ENCODE assay signal across 12 cellular contexts in genomic region chr17:13599808-13600398, GRCh38. TPM values are rescaled to one million over a fixed set of nuclear protein-coding genes. Genes with fewer than 3 reads are reported as not detected.
DNase-seq lines count a peak whose midpoint lies in the region; ATAC-seq and TF ChIP-seq lines count a peak whose summit lies in the region.
"Had no signal": no experiment of that assay in that cellular context is flagged by ENCODE, and none has a peak within 500 bp of the region (broad histone marks: within the 10 kb centered on the region; RNA-seq: fewer than 3 reads in every experiment).

No MANE protein-coding gene starts in this region.

- POLR2A ChIA-PET in CD8-positive, alpha-beta T cell (lab: Charles Lee) = no interaction called here
- POLR2A ChIA-PET in PC-3 (lab: Charles Lee; ENCODE audit: unreplicated experiment) = no interaction called here

- no peak overlapping the region for H2BK15ac ChIP-seq in neuronal stem cell (ENCODE audit: low read length)

- H2BK5ac ChIP-seq in neuronal stem cell (ENCODE audit: low read length) = no peak overlapping the region

- no peak overlapping the region for H2AK5ac ChIP-seq in neuronal stem cell (ENCODE audit: low read depth, low read length)

- H2AFZ ChIP-seq in PC-3 (ENCODE audit: low read length) = no peak overlapping the region
- H2AFZ ChIP-seq in neuronal stem cell (ENCODE audit: low read length) = peak overlapping the region; percentile 55

- no peaks in the 10 kb centered on the region for H3K9me2 ChIP-seq in PC-3 (replicated peaks; ENCODE audit: low read length)

- no peak for ATAC-seq in CD8-positive, alpha-beta T cell
- ATAC-seq in PC-3 = no peak
- ATAC-seq in HG03342 (IDR thresholded peaks at IDR 0.05; ENCODE audit: unreplicated experiment) = no peak

- peaks cover 48% of the 10 kb centered on the region for H3K27me3 Mint-ChIP-seq in CD8-positive, alpha-beta T cell (ENCODE audit: low read depth)

- H3K79me2 ChIP-seq in PC-3 (ENCODE audit: low read length) = peaks cover 69% of the 10 kb centered on the region

- no peaks in the 10 kb centered on the region for H3K36me3 Mint-ChIP-seq in CD8-positive, alpha-beta T cell
- H3K36me3 Mint-ChIP-seq: activated naive CD8-positive, alpha-beta T cell treated with anti-CD3 and anti-CD28 coated beads for 36 hours had no signal

- no peak for TF ChIP-seq CTCF in CD8-positive, alpha-beta T cell (IDR thresholded peaks at IDR 0.05)
- TF ChIP-seq CTCF in PC-3 (conservative IDR thresholded peaks at IDR 0.05; ENCODE audit: low read depth, low read length) = no peak
- no peak for TF ChIP-seq CTCF in esophagus squamous epithelium (IDR thresholded peaks at IDR 0.05)

- no peaks in the 10 kb centered on the region for H3K36me3 ChIP-seq in CD8-positive, alpha-beta T cell (ENCODE audit: insufficient read depth, low read length)
- H3K36me3 ChIP-seq in PC-3 (ENCODE audit: low read depth, low read length) (no peaks in the 10 kb centered on the region), esophagus squamous epithelium (no peaks in the 10 kb centered on the region), neuronal stem cell (replicated peaks in 1 of 2; ENCODE audit: control insufficient read depth in 2 of 2, insufficient read depth in 2 of 2, low read length in 2 of 2) (peaks cover 0 to 30% of the 10 kb centered on the region in 2 donors)
- H3K36me3 ChIP-seq: neutrophil had no signal

- no peak overlapping the region for H3K27ac ChIP-seq in CD8-positive, alpha-beta T cell (ENCODE audit: low read depth, low read length)
- H3K27ac ChIP-seq in PC-3 (ENCODE audit: low read length) (no peak overlapping the region), esophagus squamous epithelium (peak overlapping the region in 3 of 4 donors; percentile 16 to 73 (median 71)), neuronal stem cell (replicated peaks; ENCODE audit: low read length) (no peak overlapping the region)
- H3K27ac ChIP-seq: neutrophil had no signal

- CTCF ChIA-PET in CD8-positive, alpha-beta T cell (lab: Charles Lee) = interaction anchor here (1.0 to 1.6 kb wide), 3 partner anchors 11 to 1327 kb away, joined by 3 to 7 read pairs (median 4); partner anchors contain the start of gene HS3ST3B1
- CTCF ChIA-PET in PC-3 (lab: Charles Lee) = no interaction called here

- H3K4me3 Mint-ChIP-seq in CD8-positive, alpha-beta T cell = peak overlapping the region; percentile 4
- H3K4me3 Mint-ChIP-seq: activated naive CD8-positive, alpha-beta T cell treated with anti-CD3 and anti-CD28 coated beads for 36 hours had no signal

- H3K9me3 Mint-ChIP-seq in CD8-positive, alpha-beta T cell = no peaks in the 10 kb centered on the region
- H3K9me3 Mint-ChIP-seq: activated naive CD8-positive, alpha-beta T cell treated with anti-CD3 and anti-CD28 coated beads for 36 hours had no signal

- no peak overlapping the region for H3K14ac ChIP-seq in neuronal stem cell (ENCODE audit: low read length)

- intact Hi-C loops in CD8-positive, alpha-beta T cell (cut with DNase I, micrococcal nuclease) = loop anchor here in 1 of 2 experiments (5.0 to 10.0 kb wide), 3 partner anchors 827 to 1572 kb away; no protein-coding TSS in a partner anchor
- intact Hi-C loops in PC-3 (cut with micrococcal nuclease) = loop anchor here (10.0 kb wide), 1 partner anchor 465 kb away; the partner anchor contains the start of gene COX10
- intact Hi-C loops in esophagus squamous epithelium (cut with DNase I) = loop anchor here (5.0 to 10.0 kb wide), 2 partner anchors 702 to 1325 kb away; partner anchors contain the start of gene HS3ST3B1

- no peak overlapping the region for H3K18ac ChIP-seq in neuronal stem cell (ENCODE audit: low read length)

- H2BK120ac ChIP-seq in neuronal stem cell (ENCODE audit: low read depth, low read length) = no peak overlapping the region

- H3K4me1 ChIP-seq in CD8-positive, alpha-beta T cell (ENCODE audit: insufficient read depth, low read length) = peaks cover 3% of the 10 kb centered on the region
- H3K4me1 ChIP-seq in PC-3 (ENCODE audit: insufficient read depth, low read length) (peaks cover 18% of the 10 kb centered on the region; the same call in 1 of the 2 replicates), esophagus squamous epithelium (peaks cover 0 to 48% (median 9%) of the 10 kb centered on the region in 3 donors), neuronal stem cell (ENCODE audit: control insufficient read depth in 2 of 2, insufficient read depth in 1 of 2, low read depth in 1 of 2, low read length in 2 of 2) (peaks cover 2 to 17% of the 10 kb centered on the region in 2 donors)

- BruUV-seq in PC-3 (replicated peaks; lab: Mats Ljungman, UMichigan) = no TSS peak

- H3K4me1 Mint-ChIP-seq in CD8-positive, alpha-beta T cell (ENCODE audit: low read depth) = peaks cover 9% of the 10 kb centered on the region

- no peaks in the 10 kb centered on the region for H3K9me3 ChIP-seq in CD8-positive, alpha-beta T cell (ENCODE audit: low read length)
- H3K9me3 ChIP-seq in PC-3 (ENCODE audit: low read length) (no peaks in the 10 kb centered on the region), esophagus squamous epithelium (no peaks in the 10 kb centered on the region), neuronal stem cell (replicated peaks in 1 of 2; ENCODE audit: control insufficient read depth in 2 of 2, insufficient read depth in 1 of 2, low read depth in 1 of 2, low read length in 2 of 2) (peaks cover 0 to 2% of the 10 kb centered on the region in 2 donors)
- H3K9me3 ChIP-seq: neutrophil had no signal

- peaks cover 7% of the 10 kb centered on the region for H3K27me3 ChIP-seq in CD8-positive, alpha-beta T cell (ENCODE audit: insufficient read depth, low read length)
- peaks cover 15% of the 10 kb centered on the region for H3K27me3 ChIP-seq in PC-3 (ENCODE audit: low read length)
- H3K27me3 ChIP-seq in esophagus squamous epithelium = peaks cover 0 to 82% (median 0%) of the 10 kb centered on the region in 4 donors
- H3K27me3 ChIP-seq in neuronal stem cell (ENCODE audit: control insufficient read depth in 3 of 3, insufficient read depth in 3 of 3, low read depth in 1 of 3, low read length in 3 of 3) = peaks cover 0 to 8% (median 0%) of the 10 kb centered on the region in 3 experiments

- H3K4me3 ChIP-seq in CD8-positive, alpha-beta T cell (ENCODE audit: low read depth, low read length) = no peak overlapping the region
- H3K4me3 ChIP-seq in PC-3 (ENCODE audit: low read length) = peak overlapping the region; percentile 71
- H3K4me3 ChIP-seq in esophagus squamous epithelium = peak overlapping the region; percentile 55 to 66 (median 62)
- peak overlapping the region; percentile 90 to 94 for H3K4me3 ChIP-seq in neuronal stem cell (ENCODE audit: low read length in 2 of 2)

- H3K79me1 ChIP-seq in neuronal stem cell (ENCODE audit: low read depth, low read length) = no peaks in the 10 kb centered on the region

- peak overlapping the region; percentile 87 for H3K4me2 ChIP-seq in PC-3 (ENCODE audit: low read length)
- H3K4me2 ChIP-seq in neuronal stem cell (ENCODE audit: insufficient read depth, low read length, poor library complexity, severe bottlenecking) = peak overlapping the region; percentile 98

- TF ChIP-seq POLR2A in esophagus squamous epithelium (IDR thresholded peaks at IDR 0.05) = no peak

- H3K4ac ChIP-seq in neuronal stem cell (ENCODE audit: low read length) = no peak overlapping the region

- no peak overlapping the region for H3K23ac ChIP-seq in neuronal stem cell (ENCODE audit: low read depth, low read length, poor library complexity)

- no peak overlapping the region for H2BK12ac ChIP-seq in neuronal stem cell (ENCODE audit: low read length)

- no peaks in the 10 kb centered on the region for H3F3A ChIP-seq in PC-3 (ENCODE audit: low read length, unreplicated experiment)

- no peak for DNase-seq in CD8-positive, alpha-beta T cell
- DNase-seq in PC-3 (peak; percentile 38), esophagus squamous epithelium (lab: John Stamatoyannopoulos, UW) (no peak), neuronal stem cell (ENCODE audit: low spot score) (no peak), KG1 (lab: John Stamatoyannopoulos, UW) (no peak)
- DNase-seq in effector CD8-positive, alpha-beta T cell (lab: John Stamatoyannopoulos, UW) = no peak
- DNase-seq in stimulated activated naive CD4-positive, alpha-beta T cell (lab: John Stamatoyannopoulos, UW) = no peak
- DNase-seq: activated naive CD8-positive, alpha-beta T cell treated with anti-CD3 and anti-CD28 coated beads for 36 hours; NCI-H1417; OCI-M1 had no signal

- no peak overlapping the region for H3K27ac Mint-ChIP-seq in CD8-positive, alpha-beta T cell
- H3K27ac Mint-ChIP-seq: activated naive CD8-positive, alpha-beta T cell treated with anti-CD3 and anti-CD28 coated beads for 36 hours had no signal

- no peak overlapping the region for H4K91ac ChIP-seq in neuronal stem cell (ENCODE audit: low read depth, low read length, poor library complexity)

- no peak overlapping the region for H4K8ac ChIP-seq in neuronal stem cell (ENCODE audit: low read depth, low read length)

- no peaks in the 10 kb centered on the region for H4K20me1 ChIP-seq in PC-3 (ENCODE audit: low read length)

- peak overlapping the region; percentile 81 for H3K9ac ChIP-seq in PC-3 (ENCODE audit: low read length)
- H3K9ac ChIP-seq in neuronal stem cell (ENCODE audit: low read depth, low read length, poor library complexity) = no peak overlapping the region

- WGBS in esophagus squamous epithelium, 2 donors = 55 to 66% methylated on average over 4 of the region's 4 CpGs
- WGBS in neuronal stem cell (ENCODE audit: extremely low coverage in 2 of 2, insufficient read length in 2 of 2, insufficient replicate concordance in 1 of 2), 2 donors = no CpG with 5 or more reads among the region's 4 CpGs

RNA-seq across cellular contexts. Expression of gene HS3ST3A1, which starts 1.8 kb away (rescaled TPM):
- total RNA-seq in CD8-positive, alpha-beta T cell = not detected
- 47.6 and 65.4 TPM in 2 replicates for total RNA-seq in PC-3 (2014; rRNA removed)
- total RNA-seq in esophagus squamous epithelium = 10 to 100 TPM; 12.0 to 17.5 (median 14.1) TPM
- 12.8 TPM for polyA plus RNA-seq in neuronal stem cell (2013, experiment 1 of 2)
- 13.0 TPM for polyA plus RNA-seq in neuronal stem cell (2013, experiment 2 of 2)

Comparison
In these comparisons a context has a peak if more than half of its experiments do, and no peak if none do; other contexts are left out.
1. H3K27ac ChIP-seq: peak in esophagus squamous epithelium (3 of 4); none in CD8-positive, alpha-beta T cell (single experiment), PC-3 (single experiment) and neuronal stem cell (single experiment).
2. RNA of gene HS3ST3A1, which starts 1.8 kb away (total RNA-seq): 47.6 to 65.4 TPM in PC-3 and 12.0 to 17.5 TPM in esophagus squamous epithelium; not detected in CD8-positive, alpha-beta T cell; every median in the first group is over 10 times any median in the second.